Comparison of ENCODE assay signal across 20 cellular contexts in genomic region chr13:75556961-75557360, GRCh38. TPM values are rescaled to one million over a fixed set of nuclear protein-coding genes. Genes with fewer than 3 reads are reported as not detected.
DNase-seq lines count a peak whose midpoint lies in the region; ATAC-seq, FAIRE-seq and TF ChIP-seq lines count a peak whose summit lies in the region.
"Had no signal": no experiment of that assay in that cellular context is flagged by ENCODE, and none has a peak within 500 bp of the region (broad histone marks: within the 10 kb centered on the region; RNA-seq: fewer than 3 reads in every experiment).

No MANE protein-coding gene starts in this region.

- H3K27me3 ChIP-seq in HepG2 (ENCODE audit: control insufficient read depth in 1 of 2, insufficient read depth in 2 of 2, low read length in 2 of 2) = no peaks in the 10 kb centered on the region
- H3K27me3 ChIP-seq in right lobe of liver = no peaks in the 10 kb centered on the region
- H3K27me3 ChIP-seq in Loucy (ENCODE audit: insufficient read depth, low read length, poor library complexity, severe bottlenecking) = no peaks in the 10 kb centered on the region
- H3K27me3 ChIP-seq in K562 (ENCODE audit: control insufficient read depth in 2 of 2, insufficient read depth in 2 of 2, low read length in 2 of 2) = no peaks in the 10 kb centered on the region

- no peaks in the 10 kb centered on the region for H3K9me1 ChIP-seq in K562 (ENCODE audit: control insufficient read depth, insufficient read depth, low read length)

- H3K4me3 Mint-ChIP-seq in stimulated activated effector memory CD8-positive, alpha-beta T cell treated with anti-CD3 and anti-CD28 coated beads, Interleukin-12 subunit alpha, Interleukin-12 subunit beta, amount 100 ng/mL, for 72 hours = no peak overlapping the region
- no peak overlapping the region for H3K4me3 Mint-ChIP-seq in stimulated activated naive B cell treated with anti-CD40 and anti-IgM and Interleukin-4, amounts not matched to agents 10 μg/mL and 1 μg/mL and 100 μg/mL, for 72 hours
- H3K4me3 Mint-ChIP-seq: CD4-positive, alpha-beta memory T cell had no signal

- H3K27ac Mint-ChIP-seq in stimulated activated effector memory CD8-positive, alpha-beta T cell treated with anti-CD3 and anti-CD28 coated beads, Interleukin-12 subunit alpha, Interleukin-12 subunit beta, amount 100 ng/mL, for 72 hours = peak overlapping the region; percentile 48
- no peak overlapping the region for H3K27ac Mint-ChIP-seq in stimulated activated naive B cell treated with anti-CD40 and anti-IgM and Interleukin-4, amounts not matched to agents 10 μg/mL and 1 μg/mL and 100 μg/mL, for 72 hours

- H3K9me3 Mint-ChIP-seq in stimulated activated effector memory CD8-positive, alpha-beta T cell treated with anti-CD3 and anti-CD28 coated beads, Interleukin-12 subunit alpha, Interleukin-12 subunit beta, amount 100 ng/mL, for 72 hours = no peaks in the 10 kb centered on the region
- H3K9me3 Mint-ChIP-seq in stimulated activated naive B cell treated with anti-CD40 and anti-IgM and Interleukin-4, amounts not matched to agents 10 μg/mL and 1 μg/mL and 100 μg/mL, for 72 hours = no peaks in the 10 kb centered on the region
- H3K9me3 Mint-ChIP-seq: CD4-positive, alpha-beta memory T cell had no signal

- FAIRE-seq in HepG2 (lab: Jason Lieb, UNC) (no peak), K562 (lab: Jason Lieb, UNC) (no peak)
- FAIRE-seq: GM19239, H1 had no signal

- no peak for DNase-seq in HepG2 (ENCODE audit: low spot score)
- DNase-seq in right lobe of liver = no peak
- no peak for DNase-seq in K562 (ENCODE audit: extremely low read depth in 1 of 4, low spot score in 3 of 4)
- DNase-seq in stimulated activated effector memory CD8-positive, alpha-beta T cell treated with anti-CD3 and anti-CD28 coated beads, Interleukin-12 subunit alpha, Interleukin-12 subunit beta, amount 100 ng/mL, for 72 hours (ENCODE audit: low spot score in 2 of 2) = no peak
- DNase-seq in stimulated activated naive B cell treated with anti-CD40 and anti-IgM and Interleukin-4, amounts not matched to agents 10 μg/mL and 1 μg/mL and 100 μg/mL, for 72 hours = no peak
- DNase-seq: C1 segment of cervical spinal cord; Calu3; CD4-positive, alpha-beta memory T cell; COR-L47; DMS53; DMS79 treated with DMSO at 0.1 percent for 48 hours; GF-D8; GM23248; H7; HCEC 1CT had no signal

- H3K9ac ChIP-seq in HepG2 (ENCODE audit: insufficient read depth, low read depth, low read length) (no peak overlapping the region), Loucy (ENCODE audit: low read depth, low read length, poor library complexity, severe bottlenecking) (no peak overlapping the region), K562 (ENCODE audit: insufficient read depth in 1 of 2, low read depth in 2 of 2, low read length in 2 of 2) (no peak overlapping the region)
- H3K9ac ChIP-seq: GM23248 had no signal

- H3F3A ChIP-seq in Loucy (ENCODE audit: low read depth) = no peaks in the 10 kb centered on the region

- TF ChIP-seq POLR2A in HepG2 (IDR thresholded peaks at IDR 0.05; ENCODE audit: insufficient read depth in 1 of 2, low read depth in 2 of 2, low read length in 2 of 2) = no peak
- no peak for TF ChIP-seq POLR2A in right lobe of liver (IDR thresholded peaks at IDR 0.05)
- TF ChIP-seq POLR2A in K562 (conservative IDR thresholded peaks at IDR 0.05) = no peak

- no TSS peak for BruUV-seq in HepG2 (replicated peaks; lab: Mats Ljungman, UMichigan)
- no TSS peak for BruUV-seq in K562 (replicated peaks; lab: Mats Ljungman, UMichigan)

- TF ChIP-seq CTCF in HepG2 (CRISPR knock-in tag; IDR thresholded peaks at IDR 0.05) (no peak), right lobe of liver (IDR thresholded peaks at IDR 0.05) (no peak), Loucy (conservative IDR thresholded peaks at IDR 0.05; ENCODE audit: low read length) (no peak), K562 (IDR thresholded peaks at IDR 0.05 in 2 of 3, conservative IDR thresholded peaks at IDR 0.05 in 1 of 3; ENCODE audit: insufficient read depth in 2 of 3, low read depth in 1 of 3, low read length in 3 of 3) (no peak)

- 97% methylated on average over 2 of the region's 2 CpGs for WGBS in HepG2 (ENCODE audit: low lambda C conversion rate)
- WGBS in right lobe of liver (ENCODE audit: insufficient coverage, low coverage, low lambda C conversion rate, missing lambda C conversion rate) = 87% methylated on average over 2 of the region's 2 CpGs
- WGBS in K562 (ENCODE audit: insufficient coverage, low coverage, missing lambda C conversion rate) = 90% methylated on average over 2 of the region's 2 CpGs

- CTCF ChIA-PET in HepG2 (lab: Yijun Ruan, JAX; ENCODE audit: low intra/inter-chr PET ratio, low total read pairs) = no interaction called here
- CTCF ChIA-PET in K562 (lab: Yijun Ruan, JAX; ENCODE audit: low intra/inter-chr PET ratio) = no interaction called here

- no peak overlapping the region for H3K27ac ChIP-seq in HepG2 (ENCODE audit: extremely low read length, insufficient read depth, low read length)
- no peak overlapping the region for H3K27ac ChIP-seq in right lobe of liver
- H3K27ac ChIP-seq in K562 (ENCODE audit: extremely low read depth, low read depth, low read length) = no peak overlapping the region
- H3K27ac ChIP-seq: GM23248 had no signal

- ATAC-seq in HepG2 (no peak), right lobe of liver (no peak), K562 (no peak), HG02981 (IDR thresholded peaks at IDR 0.05; ENCODE audit: unreplicated experiment) (no peak), SK-N-SH treated with all-trans-retinoic acid at 6 μM for 48 hours (no peak)
- ATAC-seq in stimulated activated effector memory CD8-positive, alpha-beta T cell treated with anti-CD3 and anti-CD28 coated beads, Interleukin-12 subunit alpha, Interleukin-12 subunit beta, amount 100 ng/mL, for 72 hours = no peak
- ATAC-seq in stimulated activated naive B cell treated with anti-CD40 and anti-IgM and Interleukin-4, amounts not matched to agents 10 μg/mL and 1 μg/mL and 100 μg/mL, for 72 hours (replicated peaks) = no peak

- H3K4me3 ChIP-seq in HepG2 (replicated peaks in 1 of 3; ENCODE audit: insufficient read depth in 1 of 3, low read depth in 2 of 3, low read length in 3 of 3) = no peak overlapping the region
- H3K4me3 ChIP-seq in right lobe of liver = no peak overlapping the region
- H3K4me3 ChIP-seq in Loucy (ENCODE audit: low read length, poor library complexity, severe bottlenecking) = peak overlapping the region; percentile 3
- H3K4me3 ChIP-seq in K562 = no peak overlapping the region
- H3K4me3 ChIP-seq: GM23248 had no signal

- in situ Hi-C loops in HepG2 (cut with HindIII; ENCODE audit: extremely low pct_ligation_motif_present, low pct_unique_long_range_greater_than_20kb) (no loop called here), K562 (cut with MboI) (loop anchor here (10.0 kb wide), 1 partner anchor 1348 kb away; no protein-coding TSS in a partner anchor)

- TF ChIP-seq RAD21 in HepG2 (CRISPR knock-in tag; IDR thresholded peaks at IDR 0.05) = no peak
- no peak for TF ChIP-seq RAD21 in K562 (CRISPR knock-in tag; conservative IDR thresholded peaks at IDR 0.05 in 1 of 2, IDR thresholded peaks at IDR 0.05 in 1 of 2)

- intact Hi-C loops in HepG2 (cut with micrococcal nuclease; ENCODE audit: unreplicated experiment) (no loop called here), right lobe of liver (cut with DNase I) (no loop called here), K562 (cut with micrococcal nuclease) (no loop called here)

- H3K4me1 ChIP-seq in HepG2 (ENCODE audit: insufficient read depth, low read length) (peaks cover 12% of the 10 kb centered on the region; the same call in 1 of the 2 replicates), right lobe of liver (peaks cover 0 to 6% (median 0%) of the 10 kb centered on the region in 4 donors), Loucy (ENCODE audit: insufficient read depth, low read length, poor library complexity, severe bottlenecking) (peaks cover 57% of the 10 kb centered on the region), K562 (replicated peaks in 1 of 2; ENCODE audit: control insufficient read depth in 2 of 2, insufficient read depth in 2 of 2, low read length in 2 of 2) (peaks cover 0 to 3% of the 10 kb centered on the region in 2 experiments; a peak in 2 of 5 replicates)

- H3K36me3 ChIP-seq in HepG2 (replicated peaks in 1 of 2; ENCODE audit: control insufficient read depth in 1 of 2, insufficient read depth in 2 of 2, low read length in 2 of 2) (peaks cover 2 to 23% of the 10 kb centered on the region in 2 experiments; a peak in 4 of 5 replicates), right lobe of liver (peaks cover 0 to 4% (median 0%) of the 10 kb centered on the region in 4 donors), Loucy (ENCODE audit: insufficient read depth, low read length) (peaks cover 9% of the 10 kb centered on the region; the same call in 1 of the 2 replicates), K562 (ENCODE audit: control insufficient read depth, insufficient read depth, low read length) (peaks cover 43% of the 10 kb centered on the region; the same call in 2 of the 3 replicates)

- no peaks in the 10 kb centered on the region for H3K9me2 ChIP-seq in Loucy (replicated peaks; ENCODE audit: low read depth, low read length)

- H2AFZ ChIP-seq in HepG2 (ENCODE audit: low read length) (no peak overlapping the region), Loucy (ENCODE audit: low read length) (no peak overlapping the region), K562 (ENCODE audit: low read depth, low read length) (no peak overlapping the region)
- H2AFZ ChIP-seq: GM23248 had no signal

- H3K27me3 Mint-ChIP-seq in stimulated activated naive B cell treated with anti-CD40 and anti-IgM and Interleukin-4, amounts not matched to agents 10 μg/mL and 1 μg/mL and 100 μg/mL, for 72 hours = no peaks in the 10 kb centered on the region
- H3K27me3 Mint-ChIP-seq: CD4-positive, alpha-beta memory T cell had no signal

- no peaks in the 10 kb centered on the region for H4K20me1 ChIP-seq in HepG2 (ENCODE audit: insufficient read depth, low read length)
- peaks cover 26% of the 10 kb centered on the region for H4K20me1 ChIP-seq in Loucy (ENCODE audit: insufficient read depth, low read length, poor library complexity, severe bottlenecking)
- H4K20me1 ChIP-seq in K562 (replicated peaks; ENCODE audit: control insufficient read depth, insufficient read depth, low read length) = no peaks in the 10 kb centered on the region

- peaks cover 28% of the 10 kb centered on the region for H3K4me1 Mint-ChIP-seq in stimulated activated effector memory CD8-positive, alpha-beta T cell treated with anti-CD3 and anti-CD28 coated beads, Interleukin-12 subunit alpha, Interleukin-12 subunit beta, amount 100 ng/mL, for 72 hours
- peaks cover 27 to 41% of the 10 kb centered on the region in 2 donors for H3K4me1 Mint-ChIP-seq in stimulated activated naive B cell treated with anti-CD40 and anti-IgM and Interleukin-4, amounts not matched to agents 10 μg/mL and 1 μg/mL and 100 μg/mL, for 72 hours

- peaks cover 31% of the 10 kb centered on the region for H3K36me3 Mint-ChIP-seq in stimulated activated effector memory CD8-positive, alpha-beta T cell treated with anti-CD3 and anti-CD28 coated beads, Interleukin-12 subunit alpha, Interleukin-12 subunit beta, amount 100 ng/mL, for 72 hours
- H3K36me3 Mint-ChIP-seq in stimulated activated naive B cell treated with anti-CD40 and anti-IgM and Interleukin-4, amounts not matched to agents 10 μg/mL and 1 μg/mL and 100 μg/mL, for 72 hours = peaks cover 26 to 35% of the 10 kb centered on the region in 2 donors

- peaks cover 9% of the 10 kb centered on the region for H3K79me2 ChIP-seq in HepG2 (ENCODE audit: insufficient read depth, low read length)
- peaks cover 49% of the 10 kb centered on the region for H3K79me2 ChIP-seq in Loucy (ENCODE audit: insufficient read depth, low read length)
- H3K79me2 ChIP-seq in K562 (ENCODE audit: control insufficient read depth, insufficient read depth, low read length) = peaks cover 31% of the 10 kb centered on the region

- TF ChIP-seq EP300 in HepG2 (IDR thresholded peaks at IDR 0.05; ENCODE audit: low read depth in 2 of 2, low read length in 2 of 2) (no peak), HepG2 (CRISPR knock-in tag; IDR thresholded peaks at IDR 0.05; ENCODE audit: borderline replicate concordance) (no peak), K562 (IDR thresholded peaks at IDR 0.05; ENCODE audit: low read length) (no peak)

- H3K9me3 ChIP-seq in HepG2 (ENCODE audit: low read length) (no peaks in the 10 kb centered on the region), right lobe of liver (no peaks in the 10 kb centered on the region), Loucy (ENCODE audit: insufficient read depth, low read depth, low read length) (no peaks in the 10 kb centered on the region), K562 (replicated peaks; ENCODE audit: control insufficient read depth, insufficient read depth, low read depth, low read length) (no peaks in the 10 kb centered on the region)

- H3K4me2 ChIP-seq in HepG2 (ENCODE audit: low read depth, low read length) = no peak overlapping the region
- no peak overlapping the region for H3K4me2 ChIP-seq in Loucy (ENCODE audit: low read depth, low read length, poor library complexity, severe bottlenecking)
- no peak overlapping the region for H3K4me2 ChIP-seq in K562 (ENCODE audit: insufficient read depth, low read length)

- POLR2A ChIA-PET in HepG2 (lab: Yijun Ruan, JAX) = no interaction called here
- POLR2A ChIA-PET in K562 (lab: Yijun Ruan, JAX) = no interaction called here

RNA-seq across cellular contexts. Expression of gene UCHL3, which starts 7.4 kb away (rescaled TPM):
- total RNA-seq in HepG2 (2016; rRNA removed; fragmentation: Illumina TruSeq; extraction: Trizol) = 93.3 and 123 TPM in 2 replicates
- total RNA-seq in HepG2 (2016; cell fraction: cytosol; rRNA removed; fragmentation: Illumina TruSeq; extraction: Trizol; ENCODE audit: low read depth) = 82.5 and 87.8 TPM in 2 replicates
- total RNA-seq in HepG2 (2016; cell fraction: insoluble cytoplasmic fraction; rRNA removed; fragmentation: Illumina TruSeq; extraction: Trizol) = 92.3 and 138 TPM in 2 replicates
- 68.3 and 73.9 TPM in 2 replicates for total RNA-seq in HepG2 (2016; cell fraction: membrane; rRNA removed; fragmentation: Illumina TruSeq; extraction: Trizol)
- total RNA-seq in HepG2 (2016; cell fraction: nucleus; rRNA removed; fragmentation: Illumina TruSeq; extraction: Trizol) = 37.1 and 40.3 TPM in 2 replicates
- 31.1 and 36.2 TPM in 2 replicates for polyA plus RNA-seq in HepG2 (2011; rRNA removed)
- 15.7 and 23.5 TPM in 2 replicates for polyA plus RNA-seq in HepG2 (2011; cell fraction: cytosol; rRNA removed)
- 4.5 and 6.3 TPM in 2 replicates for polyA plus RNA-seq in HepG2 (2011; cell fraction: nucleus; rRNA removed)
- polyA plus RNA-seq in HepG2 (2012) = 33.4 and 35.9 TPM in 2 replicates
- 60.9 and 71.4 TPM in 2 replicates for polyA plus RNA-seq in HepG2 (2016; cell fraction: cytosol; fragmentation: Illumina TruSeq; extraction: Trizol; ENCODE audit: low read depth)
- 138 and 144 TPM in 2 replicates for polyA plus RNA-seq in HepG2 (2016; cell fraction: insoluble cytoplasmic fraction; fragmentation: Illumina TruSeq; extraction: Trizol; ENCODE audit: low read depth)
- polyA plus RNA-seq in HepG2 (2016; cell fraction: membrane; fragmentation: Illumina TruSeq; extraction: Trizol; ENCODE audit: low read depth) = 57.9 and 64.7 TPM in 2 replicates
- 53.6 and 63.6 TPM in 2 replicates for polyA plus RNA-seq in HepG2 (2016; cell fraction: nucleus; fragmentation: Illumina TruSeq; extraction: Trizol; ENCODE audit: insufficient read depth, low read depth)
- polyA minus RNA-seq in HepG2 (2011; rRNA and poly(A)+ RNA removed; ENCODE audit: low replicate concordance) = 2.7 and 5.8 TPM in 2 replicates
- polyA minus RNA-seq in HepG2 (2011; cell fraction: cytosol; rRNA and poly(A)+ RNA removed) = 10.5 and 16.3 TPM in 2 replicates
- polyA minus RNA-seq in HepG2 (2011; cell fraction: nucleus; rRNA and poly(A)+ RNA removed) = 10.6 and 12.6 TPM in 2 replicates
- total RNA-seq in right lobe of liver = 10 to 100 TPM; 14.8 to 33.9 (median 21.9) TPM
- total RNA-seq in K562 (2011; cell fraction: chromatin; rRNA removed; ENCODE audit: low replicate concordance) = 13.7 and 33.4 TPM in 2 replicates
- total RNA-seq in K562 (2011; cell fraction: nucleolus; rRNA removed) = 5.7 and 8.3 TPM in 2 replicates
- 9.9 and 13.1 TPM in 2 replicates for total RNA-seq in K562 (2011; cell fraction: nucleoplasm; rRNA removed)
- 40.2 and 42.2 TPM in 2 replicates for total RNA-seq in K562 (2014; rRNA removed)
- 79.1 and 95.7 TPM in 2 replicates for total RNA-seq in K562 (2014; rRNA removed; fragmentation: Illumina TruSeq; extraction: Trizol)
- total RNA-seq in K562 (2015; rRNA removed; fragmentation: Illumina TruSeq; extraction: Trizol) = 78.0 and 85.4 TPM in 2 replicates
- total RNA-seq in K562 (2021) = 46.3 and 53.7 TPM in 2 replicates
- polyA plus RNA-seq in K562 (2011; rRNA removed) = 51.9 and 89.1 TPM in 2 replicates
- 20.6 and 29.5 TPM in 2 replicates for polyA plus RNA-seq in K562 (2011; cell fraction: cytosol; rRNA removed)
- 11.0 and 18.0 TPM in 2 replicates for polyA plus RNA-seq in K562 (2011; cell fraction: nucleus; rRNA removed)
- 39.0 and 52.0 TPM in 2 replicates for polyA plus RNA-seq in K562 (2012)
- 84.4 and 108 TPM in 2 replicates for polyA plus RNA-seq in K562 (2014; fragmentation: Illumina TruSeq; extraction: Trizol)
- 100 to 1,000 TPM; 108 to 112 TPM for polyA plus RNA-seq in K562 (2014; fragmentation: Nextera tagmentation; extraction: Ambion mirVana)
- 75.2 and 83.8 TPM in 2 replicates for polyA plus RNA-seq in K562 (2014; rRNA removed)
- polyA minus RNA-seq in K562 (2011; rRNA and poly(A)+ RNA removed) = 53.2 and 67.8 TPM in 2 replicates
- polyA minus RNA-seq in K562 (2011; cell fraction: cytosol; rRNA and poly(A)+ RNA removed) = 13.2 and 16.6 TPM in 2 replicates
- polyA minus RNA-seq in K562 (2011; cell fraction: nucleus; rRNA and poly(A)+ RNA removed) = 5.1 and 12.9 TPM in 2 replicates

RNA-seq across cellular contexts. Expression of gene COMMD6, which starts 19.3 kb away (rescaled TPM):
- total RNA-seq in HepG2 (2016; rRNA removed; fragmentation: Illumina TruSeq; extraction: Trizol) = 97.0 and 110 TPM in 2 replicates
- total RNA-seq in HepG2 (2016; cell fraction: cytosol; rRNA removed; fragmentation: Illumina TruSeq; extraction: Trizol; ENCODE audit: low read depth) = 189 and 199 TPM in 2 replicates
- total RNA-seq in HepG2 (2016; cell fraction: insoluble cytoplasmic fraction; rRNA removed; fragmentation: Illumina TruSeq; extraction: Trizol) = 92.2 and 119 TPM in 2 replicates
- 218 and 223 TPM in 2 replicates for total RNA-seq in HepG2 (2016; cell fraction: membrane; rRNA removed; fragmentation: Illumina TruSeq; extraction: Trizol)
- 34.9 and 44.4 TPM in 2 replicates for total RNA-seq in HepG2 (2016; cell fraction: nucleus; rRNA removed; fragmentation: Illumina TruSeq; extraction: Trizol)
- 163 and 164 TPM in 2 replicates for polyA plus RNA-seq in HepG2 (2011; rRNA removed)
- 22.4 and 31.7 TPM in 2 replicates for polyA plus RNA-seq in HepG2 (2011; cell fraction: cytosol; rRNA removed)
- 6.4 and 12.7 TPM in 2 replicates for polyA plus RNA-seq in HepG2 (2011; cell fraction: nucleus; rRNA removed)
- polyA plus RNA-seq in HepG2 (2012) = 161 TPM in 2 replicates
- polyA plus RNA-seq in HepG2 (2016; cell fraction: cytosol; fragmentation: Illumina TruSeq; extraction: Trizol; ENCODE audit: low read depth) = 256 and 272 TPM in 2 replicates
- polyA plus RNA-seq in HepG2 (2016; cell fraction: insoluble cytoplasmic fraction; fragmentation: Illumina TruSeq; extraction: Trizol; ENCODE audit: low read depth) = 122 and 128 TPM in 2 replicates
- polyA plus RNA-seq in HepG2 (2016; cell fraction: membrane; fragmentation: Illumina TruSeq; extraction: Trizol; ENCODE audit: low read depth) = 231 and 243 TPM in 2 replicates
- polyA plus RNA-seq in HepG2 (2016; cell fraction: nucleus; fragmentation: Illumina TruSeq; extraction: Trizol; ENCODE audit: insufficient read depth, low read depth) = 58.8 and 75.2 TPM in 2 replicates
- polyA minus RNA-seq in HepG2 (2011; rRNA and poly(A)+ RNA removed; ENCODE audit: low replicate concordance) = 19.3 and 31.6 TPM in 2 replicates
- 7.7 and 9.1 TPM in 2 replicates for polyA minus RNA-seq in HepG2 (2011; cell fraction: cytosol; rRNA and poly(A)+ RNA removed)
- polyA minus RNA-seq in HepG2 (2011; cell fraction: nucleus; rRNA and poly(A)+ RNA removed) = 8.2 and 11.2 TPM in 2 replicates
- 10 to 100 TPM; 35.0 to 86.1 (median 58.2) TPM for total RNA-seq in right lobe of liver
- total RNA-seq in K562 (2011; cell fraction: chromatin; rRNA removed; ENCODE audit: low replicate concordance) = 4.0 and 10.8 TPM in 2 replicates
- total RNA-seq in K562 (2011; cell fraction: nucleolus; rRNA removed) = 7.1 and 9.5 TPM in 2 replicates
- total RNA-seq in K562 (2011; cell fraction: nucleoplasm; rRNA removed) = 15.0 and 29.1 TPM in 2 replicates
- 27.2 and 32.6 TPM in 2 replicates for total RNA-seq in K562 (2014; rRNA removed)
- 65.8 and 66.8 TPM in 2 replicates for total RNA-seq in K562 (2014; rRNA removed; fragmentation: Illumina TruSeq; extraction: Trizol)
- total RNA-seq in K562 (2015; rRNA removed; fragmentation: Illumina TruSeq; extraction: Trizol) = 63.4 and 65.0 TPM in 2 replicates
- total RNA-seq in K562 (2021) = 43.3 and 49.0 TPM in 2 replicates
- polyA plus RNA-seq in K562 (2011; rRNA removed) = 99.5 and 116 TPM in 2 replicates
- polyA plus RNA-seq in K562 (2011; cell fraction: cytosol; rRNA removed) = 13.6 and 16.7 TPM in 2 replicates
- 15.3 and 28.1 TPM in 2 replicates for polyA plus RNA-seq in K562 (2011; cell fraction: nucleus; rRNA removed)
- 105 and 123 TPM in 2 replicates for polyA plus RNA-seq in K562 (2012)
- 44.5 and 48.5 TPM in 2 replicates for polyA plus RNA-seq in K562 (2014; fragmentation: Illumina TruSeq; extraction: Trizol)
- polyA plus RNA-seq in K562 (2014; fragmentation: Nextera tagmentation; extraction: Ambion mirVana) = 100 to 1,000 TPM; 111 to 112 TPM
- polyA plus RNA-seq in K562 (2014; rRNA removed) = 47.6 TPM in 2 replicates
- polyA minus RNA-seq in K562 (2011; rRNA and poly(A)+ RNA removed) = 6.9 and 7.4 TPM in 2 replicates
- 2.4 and 6.3 TPM in 2 replicates for polyA minus RNA-seq in K562 (2011; cell fraction: cytosol; rRNA and poly(A)+ RNA removed)
- 3.0 and 8.1 TPM in 2 replicates for polyA minus RNA-seq in K562 (2011; cell fraction: nucleus; rRNA and poly(A)+ RNA removed)

Comparison
In these comparisons a context has a peak if more than half of its experiments do, and no peak if none do; other contexts are left out.
1. Of the 241 proteins assayed by ChIP-seq in both HepG2 and K562: peak only in HepG2: none; only in K562: none; in both: ZNF121; in neither: 240.